8 cellular contexts compared by ENCODE assay signal in genomic region chr7:2821842-2822507, GRCh38. TPM values are rescaled to one million over a fixed set of nuclear protein-coding genes. Genes with fewer than 3 reads are reported as not detected.
A peak's percentile ranks its signal among the peaks of the same experiment; 100 is the strongest.
DNase-seq lines count a peak whose midpoint lies in the region; ATAC-seq and TF ChIP-seq lines count a peak whose summit lies in the region.

No MANE protein-coding gene starts in this region.

- POLR2A ChIA-PET in SK-N-SH (lab: Yijun Ruan, JAX), result no interaction called here

- H3K9me3 ChIP-seq in SK-N-SH, result no peaks in the 10 kb centered on the region

- no peak overlapping the region for H3K27ac Mint-ChIP-seq in nephron progenitor cell

- H3F3A ChIP-seq in SK-N-SH (replicated peaks; ENCODE audit: insufficient read depth), result peaks cover 41% of the 10 kb centered on the region

- peak overlapping the region; percentile 17 to 78; a peak in 3 of 4 replicates for H3K27ac ChIP-seq in SK-N-SH (ENCODE audit: low read depth in 2 of 2, low read length in 1 of 2)

- CTCF ChIA-PET in SK-N-SH (lab: Yijun Ruan, JAX), result interaction anchor here (0.7 to 1.2 kb wide), 4 partner anchors 12 to 151 kb away, joined by 3 to 4 read pairs (median 4); no protein-coding TSS in a partner anchor

- H3K27me3 ChIP-seq in SK-N-SH (ENCODE audit: insufficient read depth), result no peaks in the 10 kb centered on the region

- peak in 1 of 2 experiments; percentile 67; a peak in 1 of 4 replicates for TF ChIP-seq EP300 in SK-N-SH (IDR thresholded peaks at IDR 0.05; ENCODE audit: borderline replicate concordance in 1 of 2, low read depth in 1 of 2, low read length in 1 of 2)

- no peaks in the 10 kb centered on the region for H3K27me3 Mint-ChIP-seq in nephron progenitor cell (ENCODE audit: low read depth, poor library complexity)

- no peak overlapping the region for H2AFZ ChIP-seq in SK-N-SH (ENCODE audit: low read depth)

- H3K4me1 ChIP-seq in SK-N-SH (ENCODE audit: control insufficient read depth in 1 of 2, insufficient read depth in 2 of 2, low read depth in 1 of 2, low read length in 1 of 2), result peaks cover 15 to 27% of the 10 kb centered on the region in 2 experiments; a peak in 3 of 4 replicates

- H3K9ac ChIP-seq in SK-N-SH, result peak overlapping the region; percentile 50; the same call in 1 of the 2 replicates

- 71% methylated on average over 10 of the region's 10 CpGs for WGBS in SK-N-SH (ENCODE audit: low lambda C conversion rate)

- H3K4me2 ChIP-seq in SK-N-SH, result peak overlapping the region; percentile 30

- no peak for TF ChIP-seq CTCF in SK-N-SH (IDR thresholded peaks at IDR 0.05)
- TF ChIP-seq CTCF in nephron progenitor cell (IDR thresholded peaks at IDR 0.05), result no peak

- intact Hi-C loops in posterior cingulate gyrus (cut with DNase I), result no loop called here

- no peaks in the 10 kb centered on the region for H3K9me2 ChIP-seq in SK-N-SH

- peaks cover 39% of the 10 kb centered on the region for H3K36me3 Mint-ChIP-seq in nephron progenitor cell (ENCODE audit: low read depth)

- no peak for TF ChIP-seq RAD21 in SK-N-SH (IDR thresholded peaks at IDR 0.05; ENCODE audit: low read length)

- H3K4me1 Mint-ChIP-seq in nephron progenitor cell, result peaks cover 61% of the 10 kb centered on the region

- H4K20me1 ChIP-seq in SK-N-SH (ENCODE audit: insufficient read depth), result peaks cover 9% of the 10 kb centered on the region

- H3K36me3 ChIP-seq in SK-N-SH (replicated peaks in 1 of 2; ENCODE audit: control insufficient read depth in 1 of 2, insufficient read depth in 2 of 2, low read length in 1 of 2), result no peaks in the 10 kb centered on the region

- ATAC-seq in HG02623 (IDR thresholded peaks at IDR 0.05; ENCODE audit: unreplicated experiment), result peak; percentile 44

- peaks cover 90% of the 10 kb centered on the region for H3K79me2 ChIP-seq in SK-N-SH (ENCODE audit: insufficient read depth)

- DNase-seq in EH (ENCODE audit: low read depth) (peak; percentile 92), SK-N-SH (no peak), iris pigment epithelial cell (ENCODE audit: low read depth) (peak; percentile 90), posterior cingulate gyrus (no peak), nephron progenitor cell (no peak), GDM1 (lab: John Stamatoyannopoulos, UW) (no peak)
- DNase-seq in activated naive CD4-positive, alpha-beta T cell (lab: John Stamatoyannopoulos, UW), result no peak

- H3K4me3 Mint-ChIP-seq in nephron progenitor cell, result no peak overlapping the region

- no peak overlapping the region for H3K4me3 ChIP-seq in SK-N-SH (ENCODE audit: low read depth in 2 of 2, low read length in 1 of 2)

- H3K9me3 Mint-ChIP-seq in nephron progenitor cell, result peaks cover 12% of the 10 kb centered on the region

TF ChIP-seq in SK-N-SH, 30 proteins besides CTCF, POLR2A, EP300 and RAD21:
- no peak for TF ChIP-seq FOXJ3 (CRISPR knock-in tag; IDR thresholded peaks at IDR 0.05)
- TF ChIP-seq FOXM1 (IDR thresholded peaks at IDR 0.05; ENCODE audit: low read depth), result no peak
- TF ChIP-seq MAX (IDR thresholded peaks at IDR 0.05; ENCODE audit: low read depth), result peak; percentile 79
- TF ChIP-seq SMC3 (IDR thresholded peaks at IDR 0.05; ENCODE audit: low read depth, low read length), result no peak
- peak; percentile 93 for TF ChIP-seq FOSL2 (IDR thresholded peaks at IDR 0.05; ENCODE audit: borderline replicate concordance, low read depth)
- TF ChIP-seq TCF12 (IDR thresholded peaks at IDR 0.05), result peak; percentile 60; the same call in 1 of the 2 replicates
- TF ChIP-seq USF1 (IDR thresholded peaks at IDR 0.05; ENCODE audit: borderline replicate concordance, low read depth), result no peak
- no peak for TF ChIP-seq ELF1 (IDR thresholded peaks at IDR 0.05)
- TF ChIP-seq RFX5 (IDR thresholded peaks at IDR 0.05; ENCODE audit: low read length), result no peak
- TF ChIP-seq MEF2A (IDR thresholded peaks at IDR 0.05; ENCODE audit: borderline replicate concordance, low read depth), result no peak
- peak; percentile 47; the same call in 1 of the 2 replicates for TF ChIP-seq NFIC (IDR thresholded peaks at IDR 0.05; ENCODE audit: borderline replicate concordance)
- TF ChIP-seq RXRA (IDR thresholded peaks at IDR 0.05; ENCODE audit: borderline replicate concordance, low read depth), result peak; percentile 54; the same call in 1 of the 2 replicates
- peak; percentile 81 for TF ChIP-seq JUND (IDR thresholded peaks at IDR 0.05)
- no peak for TF ChIP-seq USF2 (IDR thresholded peaks at IDR 0.05; ENCODE audit: borderline replicate concordance, low read depth, low read length)
- TF ChIP-seq NRF1 (IDR thresholded peaks at IDR 0.05; ENCODE audit: low read depth, low read length), result no peak
- TF ChIP-seq TEAD4 (IDR thresholded peaks at IDR 0.05; ENCODE audit: borderline replicate concordance, insufficient read depth), result peak; percentile 83; the same call in 1 of the 2 replicates
- no peak for TF ChIP-seq TAF1 (IDR thresholded peaks at IDR 0.05; ENCODE audit: borderline replicate concordance, low read depth, low read length)
- no peak for TF ChIP-seq REST (IDR thresholded peaks at IDR 0.05; ENCODE audit: low read depth, low read length)
- no peak for TF ChIP-seq YY1 (IDR thresholded peaks at IDR 0.05; ENCODE audit: low read depth)
- no peak for TF ChIP-seq GABPA (IDR thresholded peaks at IDR 0.05; ENCODE audit: low read depth)
- TF ChIP-seq SIN3A (IDR thresholded peaks at IDR 0.05; ENCODE audit: borderline replicate concordance, low read depth, low read length), result 0 out of 2 replicates have a peak, but pooled peaks have one; percentile 32
- TF ChIP-seq RCOR1 (IDR thresholded peaks at IDR 0.05; ENCODE audit: low read length), result no peak
- peak; percentile 76 for TF ChIP-seq PBX3 (IDR thresholded peaks at IDR 0.05)

RNA-seq across cellular contexts. Expression of gene GNA12, which starts 22.1 kb away (rescaled TPM):
- 55.3 and 64.8 TPM in 2 replicates for polyA plus RNA-seq in SK-N-SH (2012; rRNA removed)
- polyA plus RNA-seq in SK-N-SH (2012; cell fraction: cytosol; rRNA removed), result 39.3 and 56.9 TPM in 2 replicates
- polyA plus RNA-seq in SK-N-SH (2012; cell fraction: nucleus; rRNA removed), result 41.0 and 50.4 TPM in 2 replicates

Comparison
In these comparisons a context has a peak if more than half of its experiments do, and no peak if none do; other contexts are left out.
1. DNase-seq: peak in EH (single experiment) and iris pigment epithelial cell (single experiment); none in SK-N-SH (single experiment), posterior cingulate gyrus (0 of 10), nephron progenitor cell (single experiment), GDM1 (single experiment) and activated naive CD4-positive, alpha-beta T cell (0 of 4).